In genomic region chr7:1569016-1569415, GRCh38 we compare ENCODE assay signal across 9 cellular contexts. TPM values are rescaled to one million over a fixed set of nuclear protein-coding genes. Genes with fewer than 3 reads are reported as not detected.
A peak's percentile ranks its signal among the peaks of the same experiment; 100 is the strongest.
DNase-seq lines count a peak whose midpoint lies in the region; ATAC-seq, FAIRE-seq and TF ChIP-seq lines count a peak whose summit lies in the region.
"Had no signal": no experiment of that assay in that cellular context is flagged by ENCODE, and none has a peak within 500 bp of the region (broad histone marks: within the 10 kb centered on the region; RNA-seq: fewer than 3 reads in every experiment).

No MANE protein-coding gene starts in this region.

- peak overlapping the region; percentile 84 for H3K4me2 ChIP-seq in H9 (ENCODE audit: insufficient read depth, insufficient read length, low read length)

- CTCF ChIA-PET in activated CD4-positive, alpha-beta memory T cell treated with anti-CD3 and anti-CD28 coated beads for 36 hours (lab: Charles Lee): no interaction called here

- POLR2A ChIA-PET in activated CD4-positive, alpha-beta memory T cell treated with anti-CD3 and anti-CD28 coated beads for 36 hours (lab: Charles Lee): interaction anchor here (1.1 kb wide), 1 partner anchor 36 kb away, joined by 4 read pairs; no protein-coding TSS in a partner anchor

- ATAC-seq in HG03378 (IDR thresholded peaks at IDR 0.05; ENCODE audit: unreplicated experiment) (no peak), HG03280 (IDR thresholded peaks at IDR 0.05; ENCODE audit: unreplicated experiment) (no peak)

- H3K23me2 ChIP-seq in H9 (ENCODE audit: insufficient read length, low read depth, low read length, poor library complexity, severe bottlenecking): peaks cover 4% of the 10 kb centered on the region

- intact Hi-C loops in activated CD4-positive, alpha-beta memory T cell treated with anti-CD3 and anti-CD28 coated beads for 36 hours (cut with micrococcal nuclease): loop anchor here (2.0 kb wide), 1 partner anchor 36 kb away; no protein-coding TSS in a partner anchor

- FAIRE-seq in small intestine (lab: Jason Lieb, UNC): no peak

- DNase-seq in 8988T: peak; percentile 18
- no peak for DNase-seq in H9
- DNase-seq in activated CD4-positive, alpha-beta memory T cell treated with anti-CD3 and anti-CD28 coated beads for 36 hours: peak; percentile 71
- DNase-seq in glomerular visceral epithelial cell (ENCODE audit: extremely low spot score): peak; percentile 34
- peak; percentile 30 for DNase-seq in small intestine
- no peak for DNase-seq in G401 (ENCODE audit: low spot score)

- H3K9me3 Mint-ChIP-seq in H9: no peaks in the 10 kb centered on the region
- no peaks in the 10 kb centered on the region for H3K9me3 Mint-ChIP-seq in activated CD4-positive, alpha-beta memory T cell treated with anti-CD3 and anti-CD28 coated beads for 36 hours

- no peak overlapping the region for H3K18ac ChIP-seq in H9 (ENCODE audit: insufficient read length, low read depth, low read length)

- H4K20me1 ChIP-seq in H9 (ENCODE audit: control insufficient read depth, insufficient read depth, insufficient read length): no peaks in the 10 kb centered on the region

- H3K4me1 ChIP-seq in H9 (ENCODE audit: insufficient read depth, low read length) (no peaks in the 10 kb centered on the region), small intestine (ENCODE audit: control insufficient read depth in 2 of 2, insufficient read depth in 1 of 2, low read depth in 1 of 2, low read length in 1 of 2) (peaks cover 5 to 7% of the 10 kb centered on the region in 2 donors)

- H3K27ac ChIP-seq in H9 (ENCODE audit: insufficient read length, low read depth, low read length): no peak overlapping the region
- peak overlapping the region; percentile 83 to 90 for H3K27ac ChIP-seq in small intestine (ENCODE audit: low read depth in 1 of 2, low read length in 1 of 2)

- H2BK5ac ChIP-seq in H9 (ENCODE audit: insufficient read length, low read length): no peak overlapping the region

- no peak overlapping the region for H2BK20ac ChIP-seq in H9 (ENCODE audit: low read depth, low read length, poor library complexity, severe bottlenecking)

- H3K4me3 ChIP-seq in small intestine (ENCODE audit: low read depth in 1 of 2, low read length in 2 of 2): peak overlapping the region in 1 of 2 donors; percentile 90

- no peaks in the 10 kb centered on the region for H3K36me3 ChIP-seq in small intestine (ENCODE audit: control insufficient read depth in 2 of 2, insufficient read depth in 2 of 2, low read length in 2 of 2)

- no peak overlapping the region for H3K23ac ChIP-seq in H9 (ENCODE audit: insufficient read length, low read depth, low read length)

- no peak overlapping the region for H3T11ph ChIP-seq in H9 (ENCODE audit: low read length)

- peak overlapping the region; percentile 82 to 83 for H3K4me3 Mint-ChIP-seq in H9
- H3K4me3 Mint-ChIP-seq in activated CD4-positive, alpha-beta memory T cell treated with anti-CD3 and anti-CD28 coated beads for 36 hours: peak overlapping the region; percentile 91

- no peak overlapping the region for H3K56ac ChIP-seq in H9 (ENCODE audit: insufficient read length, low read depth, low read length)

- in situ Hi-C loops in G401 (cut with HindIII; ENCODE audit: low sequenced_read_pairs): no loop called here

- no peak overlapping the region for H3K4ac ChIP-seq in H9 (ENCODE audit: low read depth, low read length)

- peaks cover 8 to 46% (median 34%) of the 10 kb centered on the region in 3 experiments for H3K36me3 Mint-ChIP-seq in H9 (ENCODE audit: insufficient read depth in 1 of 3, low read depth in 3 of 3)
- H3K36me3 Mint-ChIP-seq in activated CD4-positive, alpha-beta memory T cell treated with anti-CD3 and anti-CD28 coated beads for 36 hours: peaks cover 28% of the 10 kb centered on the region

- H3K27ac Mint-ChIP-seq in H9: peak overlapping the region in 2 of 3 experiments; percentile 49 to 81; a peak in 4 of 7 replicates
- peak overlapping the region; percentile 98 for H3K27ac Mint-ChIP-seq in activated CD4-positive, alpha-beta memory T cell treated with anti-CD3 and anti-CD28 coated beads for 36 hours

- no peak overlapping the region for H3K9ac ChIP-seq in H9 (ENCODE audit: extremely low read depth, insufficient read length, low read length)

- no peak overlapping the region for H4K8ac ChIP-seq in H9 (replicated peaks; ENCODE audit: insufficient read length, low read depth, low read length)

- no peak overlapping the region for H3K14ac ChIP-seq in H9 (ENCODE audit: insufficient read depth, low read length)

- H3K9me3 ChIP-seq in H9 (ENCODE audit: control insufficient read depth, low read depth, low read length) (no peaks in the 10 kb centered on the region), small intestine (ENCODE audit: control insufficient read depth, low read depth) (no peaks in the 10 kb centered on the region)

- no peak for TF ChIP-seq CTCF in H9 (conservative IDR thresholded peaks at IDR 0.05)

- no peak overlapping the region for H2BK120ac ChIP-seq in H9 (ENCODE audit: low read depth, low read length, poor library complexity, severe bottlenecking)

- no CpG with 5 or more reads among the region's 13 CpGs for WGBS in H9 (ENCODE audit: extremely low coverage, insufficient read length, low lambda C conversion rate)
- 22 to 70% (median 26%) methylated on average over 13 of the region's 13 CpGs for WGBS in small intestine, 3 donors

- no peak overlapping the region for H2BK15ac ChIP-seq in H9 (ENCODE audit: low read depth, low read length)

- H4K5ac ChIP-seq in H9 (ENCODE audit: insufficient read length, low read depth, low read length): no peak overlapping the region

- H2AK5ac ChIP-seq in H9 (ENCODE audit: insufficient read length, low read length): no peak overlapping the region

- H2BK12ac ChIP-seq in H9 (ENCODE audit: insufficient read length, low read depth, low read length): no peak overlapping the region

- no peak overlapping the region for H4K91ac ChIP-seq in H9 (ENCODE audit: insufficient read length, low read depth, low read length)

- no peaks in the 10 kb centered on the region for H3K27me3 ChIP-seq in H9 (ENCODE audit: insufficient read depth, low read length)
- no peaks in the 10 kb centered on the region for H3K27me3 ChIP-seq in small intestine (ENCODE audit: control insufficient read depth in 2 of 2, insufficient read depth in 2 of 2, low read length in 2 of 2)

- H2AFZ ChIP-seq in H9 (ENCODE audit: low read length): no peak overlapping the region

- H3K79me2 ChIP-seq in H9 (ENCODE audit: insufficient read depth, low read length): no peaks in the 10 kb centered on the region

- peaks cover 13 to 22% of the 10 kb centered on the region in 2 experiments for H3K4me1 Mint-ChIP-seq in H9
- peaks cover 38% of the 10 kb centered on the region for H3K4me1 Mint-ChIP-seq in activated CD4-positive, alpha-beta memory T cell treated with anti-CD3 and anti-CD28 coated beads for 36 hours (ENCODE audit: low read depth)

- H3K27me3 Mint-ChIP-seq in H9 (ENCODE audit: low read depth): no peaks in the 10 kb centered on the region
- H3K27me3 Mint-ChIP-seq in activated CD4-positive, alpha-beta memory T cell treated with anti-CD3 and anti-CD28 coated beads for 36 hours: no peaks in the 10 kb centered on the region

- H3K79me1 ChIP-seq in H9 (ENCODE audit: insufficient read depth, low read depth, low read length, poor library complexity, severe bottlenecking): no peaks in the 10 kb centered on the region

RNA-seq across cellular contexts. Expression of gene PSMG3, which starts 0.8 kb away (rescaled TPM):
- total RNA-seq in H9 (2021): 63.0 and 71.1 TPM in 2 replicates
- 10 to 100 TPM; 48.1 to 55.0 TPM for total RNA-seq in activated CD4-positive, alpha-beta memory T cell treated with anti-CD3 and anti-CD28 coated beads for 36 hours
- polyA plus RNA-seq in small intestine: 10 to 100 TPM; 67.0 to 73.1 (median 72.7) TPM
- 97.4 and 104 TPM in 2 replicates for total RNA-seq in G401 (2014; rRNA removed; shearing (Covaris generic))

RNA-seq across cellular contexts. Expression of gene TMEM184A, which starts 13.0 kb away (rescaled TPM):
- total RNA-seq in H9 (2021): 1.3 and 1.5 TPM in 2 replicates
- total RNA-seq in activated CD4-positive, alpha-beta memory T cell treated with anti-CD3 and anti-CD28 coated beads for 36 hours: not detected
- 10 to 100 TPM; 30.0 to 55.0 (median 37.4) TPM for polyA plus RNA-seq in small intestine
- total RNA-seq in G401 (2014; rRNA removed; shearing (Covaris generic)): 0.49 and 1.8 TPM in 2 replicates
- total RNA-seq: pulmonary artery endothelial cell had no signal

RNA-seq across cellular contexts. Expression of gene MAFK, which starts 38.5 kb away (rescaled TPM):
- total RNA-seq in H9 (2021): 15.6 and 16.3 TPM in 2 replicates
- total RNA-seq in activated CD4-positive, alpha-beta memory T cell treated with anti-CD3 and anti-CD28 coated beads for 36 hours: 10 to 100 TPM; 34.9 to 36.1 TPM
- 10 to 100 TPM; 26.1 to 34.2 (median 29.7) TPM for polyA plus RNA-seq in small intestine
- total RNA-seq in G401 (2014; rRNA removed; shearing (Covaris generic)): 12.6 and 16.7 TPM in 2 replicates

Comparison
In these comparisons a context has a peak if more than half of its experiments do, and no peak if none do; other contexts are left out.
1. DNase-seq: peak in 8988T (single experiment), activated CD4-positive, alpha-beta memory T cell treated with anti-CD3 and anti-CD28 coated beads for 36 hours (single experiment), glomerular visceral epithelial cell (single experiment) and small intestine (single experiment); none in H9 (single experiment) and G401 (single experiment).